In genomic region chr14:102655154-102655553, GRCh38 we compare ENCODE assay signal across 14 cellular contexts.
A peak's percentile ranks its signal among the peaks of the same experiment; 100 is the strongest.
DNase-seq lines count a peak whose midpoint lies in the region; ATAC-seq and TF ChIP-seq lines count a peak whose summit lies in the region.
"Had no signal": no experiment of that assay in that cellular context is flagged by ENCODE, and none has a peak within 500 bp of the region (broad histone marks: within the 10 kb centered on the region; RNA-seq: fewer than 3 reads in every experiment).

No MANE protein-coding gene starts in this region.

- no peak overlapping the region for H2AK9ac ChIP-seq in IMR-90 (replicated peaks; ENCODE audit: low read depth, low read length, poor library complexity)

- H2BK5ac ChIP-seq in IMR-90 (ENCODE audit: low read depth, low read length, poor library complexity, severe bottlenecking), result no peak overlapping the region

- ATAC-seq in IMR-90 (ENCODE audit: low read depth) (peak; percentile 31; the same call in 1 of the 2 replicates), lung (ENCODE audit: insufficient read depth, low FRiP score) (peak; percentile 27)

- peaks cover 14% of the 10 kb centered on the region for H3K9me1 ChIP-seq in IMR-90 (ENCODE audit: insufficient read depth, low read length)

- no peak overlapping the region for H4K8ac ChIP-seq in IMR-90 (ENCODE audit: low read depth in 2 of 2, low read length in 2 of 2)

- TF ChIP-seq CTCF in AG10803 (conservative IDR thresholded peaks at IDR 0.05; ENCODE audit: low read length), result no peak
- no peak for TF ChIP-seq CTCF in IMR-90 (conservative IDR thresholded peaks at IDR 0.05; ENCODE audit: low read depth, low read length)
- TF ChIP-seq CTCF in lung (IDR thresholded peaks at IDR 0.05; ENCODE audit: control extremely low read depth, extremely low read depth), result no peak
- no peak for TF ChIP-seq CTCF in WERI-Rb-1 (IDR thresholded peaks at IDR 0.05; ENCODE audit: low read depth, low read length)
- TF ChIP-seq CTCF in GM10266 (IDR thresholded peaks at IDR 0.05; ENCODE audit: control insufficient read depth, insufficient read depth, low read depth, missing control alignments), result no peak

- no peak overlapping the region for H3K14ac ChIP-seq in IMR-90 (replicated peaks; ENCODE audit: low read depth, low read length)

- H3K27ac ChIP-seq in IMR-90 (ENCODE audit: insufficient read depth, low read length) (no peak overlapping the region), lung (ENCODE audit: low read depth in 1 of 2, low read length in 1 of 2) (no peak overlapping the region), WERI-Rb-1 (no peak overlapping the region)
- H3K27ac ChIP-seq: BLaER1 had no signal

- in situ Hi-C loops in IMR-90 (cut with MboI; ENCODE audit: low sequenced_read_pairs), result no loop called here

- no peak overlapping the region for H2AK5ac ChIP-seq in IMR-90 (ENCODE audit: low read depth, low read length)

- DNase-seq in AG10803 (ENCODE audit: low read depth) (peak; percentile 41), IMR-90 (peak; percentile 57), dermis blood vessel endothelial cell (peak; percentile 91), lung (ENCODE audit: low spot score) (no peak), NCI-H524 (lab: John Stamatoyannopoulos, UW) (no peak), WERI-Rb-1 (no peak), mucosa of gallbladder (ENCODE audit: low spot score) (no peak), GM10266 (ENCODE audit: extremely low spot score) (no peak)
- DNase-seq: activated naive CD4-positive, alpha-beta T cell treated with anti-CD3 and anti-CD28 coated beads, Interleukin-2, amount 10 ng/mL, durations not matched to agents 7 days and 5 days; effector memory CD4-positive, alpha-beta T cell; NCI-H82; stimulated activated naive CD8-positive, alpha-beta T cell treated with anti-CD3 and anti-CD28 coated beads, Interleukin-15, Interleukin-2, amounts not matched to agents 100 U/mL and 50 U/mL, for 24 hours had no signal

- no peaks in the 10 kb centered on the region for H3K36me3 ChIP-seq in IMR-90 (ENCODE audit: control insufficient read depth, insufficient read depth, low read length)
- H3K36me3 ChIP-seq in lung (ENCODE audit: control insufficient read depth in 2 of 2, insufficient read depth in 2 of 2, low read length in 2 of 2), result no peaks in the 10 kb centered on the region
- H3K36me3 ChIP-seq in WERI-Rb-1, result no peaks in the 10 kb centered on the region
- H3K36me3 ChIP-seq: HAP-1 had no signal

- H4K20me1 ChIP-seq in IMR-90 (ENCODE audit: insufficient read depth, low read length), result peaks cover 61% of the 10 kb centered on the region

- no peak overlapping the region for H3K4me3 ChIP-seq in AG10803 (ENCODE audit: low read length)
- no peak overlapping the region for H3K4me3 ChIP-seq in IMR-90 (ENCODE audit: insufficient read depth, low read depth, low read length)
- no peak overlapping the region for H3K4me3 ChIP-seq in lung
- H3K4me3 ChIP-seq in WERI-Rb-1 (ENCODE audit: low read depth, low read length), result no peak overlapping the region
- H3K4me3 ChIP-seq: BLaER1, HAP-1 had no signal

- no peak overlapping the region for H4K91ac ChIP-seq in IMR-90 (ENCODE audit: insufficient read depth, low read depth, low read length)

- WGBS in IMR-90 (ENCODE audit: extremely low coverage in 2 of 2, insufficient read length in 1 of 2), 2 experiments, result no CpG with 5 or more reads among the region's 1 CpG
- WGBS in lung, 2 donors, result 70 to 83% methylated on average over 1 of the region's 1 CpG

- H4K5ac ChIP-seq in IMR-90 (ENCODE audit: low read depth, low read length), result no peak overlapping the region

- BruUV-seq in IMR-90 (replicated peaks; lab: Mats Ljungman, UMichigan), result no TSS peak

- H3K4me1 ChIP-seq in IMR-90 (ENCODE audit: control insufficient read depth, insufficient read depth, low read length) (peaks cover 3% of the 10 kb centered on the region; the same call in 1 of the 2 replicates), lung (ENCODE audit: control insufficient read depth in 2 of 2, insufficient read depth in 2 of 2, low read length in 2 of 2) (peaks cover 2 to 6% of the 10 kb centered on the region in 2 donors)

- H2AFZ ChIP-seq in IMR-90 (replicated peaks; ENCODE audit: low read length, poor library complexity), result no peak overlapping the region

- H2BK15ac ChIP-seq in IMR-90 (ENCODE audit: low read depth, low read length), result no peak overlapping the region

- TF ChIP-seq RAD21 in IMR-90 (IDR thresholded peaks at IDR 0.05; ENCODE audit: low read length), result no peak

- H3K56ac ChIP-seq in IMR-90 (ENCODE audit: extremely low read depth, insufficient read depth, low read length), result no peak overlapping the region

- dilution Hi-C loops in IMR-90 (cut with HindIII; ENCODE audit: low sequenced_read_pairs, unreplicated experiment), result no loop called here

- H3K23ac ChIP-seq in IMR-90 (ENCODE audit: low read depth, low read length), result no peak overlapping the region

- H3K27me3 ChIP-seq in IMR-90 (ENCODE audit: control insufficient read depth, insufficient read depth, low read length) (no peaks in the 10 kb centered on the region), lung (ENCODE audit: control insufficient read depth, insufficient read depth) (no peaks in the 10 kb centered on the region), WERI-Rb-1 (ENCODE audit: insufficient read depth, low read depth, severe bottlenecking) (no peaks in the 10 kb centered on the region)
- H3K27me3 ChIP-seq: BLaER1 had no signal

- H3K9me3 ChIP-seq in IMR-90 (ENCODE audit: control insufficient read depth, insufficient read depth, low read length) (no peaks in the 10 kb centered on the region), lung (ENCODE audit: control insufficient read depth in 2 of 2, insufficient read depth in 1 of 2, low read length in 1 of 2) (no peaks in the 10 kb centered on the region), WERI-Rb-1 (ENCODE audit: severe bottlenecking) (peaks cover 2% of the 10 kb centered on the region)
- H3K9me3 ChIP-seq: HAP-1 had no signal

- no peak overlapping the region for H3K9ac ChIP-seq in IMR-90 (ENCODE audit: low read depth, low read length)
- H3K9ac ChIP-seq: BLaER1 had no signal

- no peak overlapping the region for H3K4me2 ChIP-seq in IMR-90 (ENCODE audit: low read depth, low read length)
- H3K4me2 ChIP-seq: BLaER1 had no signal

- POLR2A ChIA-PET in IMR-90 (lab: Charles Lee; ENCODE audit: unreplicated experiment), result interaction anchor here (0.6 kb wide), 2 partner anchors 27 to 76 kb away, joined by 5 to 8 read pairs; no protein-coding TSS in a partner anchor

- no peak overlapping the region for H2BK20ac ChIP-seq in IMR-90 (ENCODE audit: low read depth, low read length)

- no peak overlapping the region for H2BK120ac ChIP-seq in IMR-90 (ENCODE audit: low read depth, low read length)

- TF ChIP-seq POLR2A in IMR-90 (IDR thresholded peaks at IDR 0.05; ENCODE audit: low read depth, low read length), result no peak

- no peak overlapping the region for H3K18ac ChIP-seq in IMR-90 (ENCODE audit: low read depth, low read length)

- H3K4ac ChIP-seq in IMR-90 (ENCODE audit: low read depth, low read length), result no peak overlapping the region

- CTCF ChIA-PET in IMR-90 (lab: Yijun Ruan, JAX), result interaction anchor here (0.6 to 0.7 kb wide), 2 partner anchors 176 to 564 kb away, joined by 3 read pairs; no protein-coding TSS in a partner anchor

- peaks cover 27 to 70% of the 10 kb centered on the region in 2 experiments for H3K79me1 ChIP-seq in IMR-90 (ENCODE audit: low read depth in 1 of 2, low read length in 2 of 2)

- intact Hi-C loops in IMR-90 (cut with micrococcal nuclease), result no loop called here

TF ChIP-seq in IMR-90, 13 proteins besides CTCF, POLR2A, EP300 and RAD21:
- TF ChIP-seq BHLHE40 (IDR thresholded peaks at IDR 0.05; ENCODE audit: low read depth, low read length), result no peak
- TF ChIP-seq FOS (IDR thresholded peaks at IDR 0.05; ENCODE audit: low read depth, low read length), result no peak
- TF ChIP-seq RFX5 (IDR thresholded peaks at IDR 0.05; ENCODE audit: low read depth, low read length), result no peak
- TF ChIP-seq RCOR1 (IDR thresholded peaks at IDR 0.05; ENCODE audit: insufficient replicate concordance, low read length), result no peak
- no peak for TF ChIP-seq SMC3 (IDR thresholded peaks at IDR 0.05; ENCODE audit: low read depth, low read length)
- TF ChIP-seq MAZ (IDR thresholded peaks at IDR 0.05; ENCODE audit: borderline replicate concordance, low read depth, low read length), result no peak
- TF ChIP-seq CHD1 (IDR thresholded peaks at IDR 0.05; ENCODE audit: low read depth, low read length), result no peak
- no peak for TF ChIP-seq MAFK (IDR thresholded peaks at IDR 0.05; ENCODE audit: low read depth, low read length)
- no peak for TF ChIP-seq MXI1 (IDR thresholded peaks at IDR 0.05; ENCODE audit: borderline replicate concordance, low read depth, low read length)
- TF ChIP-seq NFE2L2 (IDR thresholded peaks at IDR 0.05; ENCODE audit: low read depth, low read length), result no peak
- TF ChIP-seq CEBPB (IDR thresholded peaks at IDR 0.05; ENCODE audit: low read depth, low read length), result no peak
- no peak for TF ChIP-seq ELK1 (IDR thresholded peaks at IDR 0.05; ENCODE audit: borderline replicate concordance, low read depth, low read length)
- no peak for TF ChIP-seq USF2 (IDR thresholded peaks at IDR 0.05; ENCODE audit: low read depth, low read length)

Comparison
In these comparisons a context has a peak if more than half of its experiments do, and no peak if none do; other contexts are left out.
1. DNase-seq: peak in AG10803 (single experiment), IMR-90 (single experiment) and dermis blood vessel endothelial cell (single experiment); none in lung (single experiment), NCI-H524 (0 of 2), WERI-Rb-1 (single experiment), mucosa of gallbladder (single experiment) and GM10266 (single experiment).